1 cellular context compared by ENCODE assay signal in genomic region chr20:33663161-33664084, GRCh38.
A peak's percentile ranks its signal among the peaks of the same experiment; 100 is the strongest.
TF ChIP-seq lines count a peak whose summit lies in the region.

No MANE protein-coding gene starts in this region.

TF ChIP-seq in K562, 482 proteins besides CTCF, POLR2A, EP300 and RAD21 (continued from another document and continues in another):
- TF ChIP-seq ZBTB40 (IDR thresholded peaks at IDR 0.05), result peak; percentile 93
- no peak for TF ChIP-seq ZBTB40 (CRISPR knock-in tag; IDR thresholded peaks at IDR 0.05)
- TF ChIP-seq SMC3 (conservative IDR thresholded peaks at IDR 0.05; ENCODE audit: insufficient read depth, low read depth, low read length), result no peak
- TF ChIP-seq SAFB2 (IDR thresholded peaks at IDR 0.05; ENCODE audit: borderline replicate concordance, low read depth, low read length, severe bottlenecking), result no peak
- no peak for TF ChIP-seq ZNF445 (CRISPR knock-in tag; IDR thresholded peaks at IDR 0.05; ENCODE audit: low read depth)
- no peak for TF ChIP-seq JUND (IDR thresholded peaks at IDR 0.05; ENCODE audit: borderline replicate concordance, low read depth, low read length)
- no peak; the same call in 2 of the 3 replicates for TF ChIP-seq JUND (tag; IDR thresholded peaks at IDR 0.05; ENCODE audit: borderline replicate concordance, low read depth, low read length)
- no peak for TF ChIP-seq PTBP1 (IDR thresholded peaks at IDR 0.05; ENCODE audit: low read depth, low read length)
- no peak for TF ChIP-seq KHSRP (IDR thresholded peaks at IDR 0.05)
- TF ChIP-seq PURB (CRISPR knock-in tag; IDR thresholded peaks at IDR 0.05; ENCODE audit: low read depth), result no peak
- no peak for TF ChIP-seq NFE2L1 (tag; IDR thresholded peaks at IDR 0.05; ENCODE audit: borderline replicate concordance, low read depth)
- TF ChIP-seq PRDM10 (IDR thresholded peaks at IDR 0.05; ENCODE audit: partially characterized antibody), result no peak
- no peak for TF ChIP-seq SLC30A9 (CRISPR knock-in tag; IDR thresholded peaks at IDR 0.05)
- TF ChIP-seq DMBX1 (CRISPR knock-in tag; IDR thresholded peaks at IDR 0.05; ENCODE audit: borderline replicate concordance), result 0 out of 2 replicates have a peak, but pooled peaks have one; percentile 34
- TF ChIP-seq ZNF639 (CRISPR knock-in tag; conservative IDR thresholded peaks at IDR 0.05 in 1 of 2, IDR thresholded peaks at IDR 0.05 in 1 of 2), result peak in 1 of 2 experiments; percentile 84; a peak in 2 of 4 replicates
- TF ChIP-seq GATA2 (CRISPR knock-in tag; IDR thresholded peaks at IDR 0.05), result no peak
- no peak for TF ChIP-seq MYC (IDR thresholded peaks at IDR 0.05; ENCODE audit: low read depth, low read length)
- 0 out of 2 replicates have a peak, but pooled peaks have one; percentile 25 for TF ChIP-seq MYC (CRISPR knock-in tag; IDR thresholded peaks at IDR 0.05; ENCODE audit: borderline replicate concordance, low read depth)
- no peak for TF ChIP-seq PHB2 (IDR thresholded peaks at IDR 0.05; ENCODE audit: low read depth)
- no peak for TF ChIP-seq ETS2 (tag; IDR thresholded peaks at IDR 0.05; ENCODE audit: borderline replicate concordance, poor library complexity, severe bottlenecking)
- 0 out of 2 replicates have a peak, but pooled peaks have one; percentile 22 for TF ChIP-seq GMEB1 (CRISPR knock-in tag; IDR thresholded peaks at IDR 0.05)
- peak; percentile 43; the same call in 1 of the 2 replicates for TF ChIP-seq ESRRA (IDR thresholded peaks at IDR 0.05; ENCODE audit: borderline replicate concordance, low read depth)
- TF ChIP-seq ZNF551 (CRISPR knock-in tag; IDR thresholded peaks at IDR 0.05), result no peak
- TF ChIP-seq NR0B1 (IDR thresholded peaks at IDR 0.05; ENCODE audit: partially characterized antibody), result no peak
- TF ChIP-seq SIN3B (IDR thresholded peaks at IDR 0.05; ENCODE audit: low read depth), result 0 out of 2 replicates have a peak, but pooled peaks have one; percentile 10
- no peak for TF ChIP-seq NFE2 (IDR thresholded peaks at IDR 0.05; ENCODE audit: low read depth)
- no peak for TF ChIP-seq ZNF584 (CRISPR knock-in tag; IDR thresholded peaks at IDR 0.05; ENCODE audit: low read depth)
- TF ChIP-seq ETV5 (CRISPR knock-in tag; IDR thresholded peaks at IDR 0.05; ENCODE audit: low read depth), result peak; percentile 96
- TF ChIP-seq ZNF133 (CRISPR knock-in tag; IDR thresholded peaks at IDR 0.05), result no peak
- TF ChIP-seq NFIX (CRISPR knock-in tag; IDR thresholded peaks at IDR 0.05; ENCODE audit: low read depth), result no peak
- TF ChIP-seq PML (IDR thresholded peaks at IDR 0.05; ENCODE audit: low read length), result peak; percentile 15; the same call in 1 of the 2 replicates
- peak; percentile 91 to 98 (median 96); a peak in 5 of 6 replicates for TF ChIP-seq ZBTB11 (CRISPR knock-in tag; IDR thresholded peaks at IDR 0.05)
- TF ChIP-seq VEZF1 (CRISPR knock-in tag; IDR thresholded peaks at IDR 0.05), result peak; percentile 44; the same call in 1 of the 2 replicates
- TF ChIP-seq SP2 (IDR thresholded peaks at IDR 0.05; ENCODE audit: extremely low read depth, low read depth, low read length, poor library complexity, severe bottlenecking), result no peak
- TF ChIP-seq FOXA3 (CRISPR knock-in tag; conservative IDR thresholded peaks at IDR 0.05 in 1 of 2, IDR thresholded peaks at IDR 0.05 in 1 of 2), result 0 out of 4 replicates have a peak, but pooled peaks of 1 of the 2 experiments have one; percentile 23
- TF ChIP-seq ELF1 (tag; IDR thresholded peaks at IDR 0.05), result peak; percentile 68
